ENCODE assay signal across 8 cellular contexts in the genomic region with DNA sequence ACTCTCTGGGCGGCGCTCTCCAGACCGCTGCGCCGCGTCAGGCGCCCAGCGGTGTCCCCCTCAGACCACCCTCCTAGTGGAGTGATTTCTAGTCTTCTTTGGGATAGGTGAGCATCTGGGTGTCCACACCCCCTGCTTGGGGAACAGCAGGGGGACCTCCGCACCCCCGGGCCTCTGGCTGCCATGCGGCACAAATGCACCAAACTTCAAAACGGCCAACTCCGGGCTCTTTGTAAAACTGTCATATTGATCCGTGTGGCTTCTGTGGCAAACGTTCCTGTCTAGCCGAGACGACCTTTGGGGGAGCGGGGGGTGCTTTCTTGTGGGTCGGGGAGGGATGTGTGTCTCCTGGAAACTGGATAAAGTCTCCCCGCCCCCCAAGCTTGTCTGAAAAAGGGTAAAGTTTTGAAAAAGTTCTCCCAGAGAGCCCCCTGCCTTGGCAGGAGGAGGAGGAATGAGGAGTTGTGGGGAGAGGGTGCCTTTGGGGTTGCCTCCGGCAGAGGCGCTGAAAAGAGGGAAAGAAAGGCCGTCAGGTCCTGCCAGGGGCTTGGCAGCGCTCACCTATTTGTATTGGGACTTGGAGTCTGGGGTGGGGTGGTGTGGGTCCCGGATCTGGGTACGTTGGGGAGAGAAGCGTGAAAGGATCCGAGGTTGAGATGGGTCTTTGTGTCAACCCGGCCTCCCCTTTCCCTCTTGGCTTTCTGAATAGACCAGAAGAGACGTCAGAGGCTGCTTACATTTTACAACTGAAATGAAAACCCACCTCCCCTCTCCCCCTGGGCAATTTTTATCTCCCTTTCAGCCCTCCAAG. TPM values are rescaled to one million over a fixed set of nuclear protein-coding genes. Genes with fewer than 3 reads are reported as not detected.
DNase-seq lines count a peak whose midpoint lies in the region; ATAC-seq and TF ChIP-seq lines count a peak whose summit lies in the region.

No MANE protein-coding gene starts in this region.

- no peak for ATAC-seq in memory B cell (ENCODE audit: low read depth)
- ATAC-seq in HG03457 (IDR thresholded peaks at IDR 0.05; ENCODE audit: unreplicated experiment), result no peak
- no peak for ATAC-seq in GM19328 (IDR thresholded peaks at IDR 0.05; ENCODE audit: unreplicated experiment)

- H3K27me3 ChIP-seq in colonic mucosa, result no peaks in the 10 kb centered on the region

- H3K36me3 ChIP-seq in colonic mucosa, result peaks cover 7% of the 10 kb centered on the region

- H3K9ac ChIP-seq in colonic mucosa (ENCODE audit: low read depth in 2 of 2, low read length in 2 of 2), result peak overlapping the region; percentile 74 to 97

- H3K27ac ChIP-seq in colonic mucosa, result peak overlapping the region; percentile 99

- intact Hi-C loops in colonic mucosa (cut with DNase I), result no loop called here

- no peaks in the 10 kb centered on the region for H3K27me3 Mint-ChIP-seq in memory B cell

- peak; percentile 53 for DNase-seq in DMS79 (lab: John Stamatoyannopoulos, UW)
- DNase-seq in LHCN-M2 (ENCODE audit: low read depth), result peak; percentile 25
- peak; percentile 53 for DNase-seq in activated CD4-positive, CD25-positive, alpha-beta regulatory T cell treated with anti-CD3 and anti-CD28 coated beads, Interleukin-2, amount 50 U/mL, for 72 hours
- peak; percentile 65 for DNase-seq in colonic mucosa
- peak; percentile 14 to 44 for DNase-seq in memory B cell (ENCODE audit: low spot score in 2 of 2)
- peak; percentile 64 to 77 (median 66) for DNase-seq in stimulated activated naive CD4-positive, alpha-beta T cell (lab: John Stamatoyannopoulos, UW)

- no peak overlapping the region for H3K4me3 Mint-ChIP-seq in memory B cell

- peaks cover 2% of the 10 kb centered on the region for H3K36me3 Mint-ChIP-seq in memory B cell

- no peaks in the 10 kb centered on the region for H3K9me3 Mint-ChIP-seq in memory B cell

- peaks cover 9% of the 10 kb centered on the region for H3K4me1 Mint-ChIP-seq in memory B cell

- TF ChIP-seq CTCF in colonic mucosa (IDR thresholded peaks at IDR 0.05), result no peak

- peak overlapping the region; percentile 86 for H3K4me3 ChIP-seq in colonic mucosa

- no peak overlapping the region for H3K27ac Mint-ChIP-seq in memory B cell

- no peaks in the 10 kb centered on the region for H3K9me3 ChIP-seq in colonic mucosa

- peaks cover 23% of the 10 kb centered on the region for H3K4me1 ChIP-seq in colonic mucosa

RNA-seq across cellular contexts. Expression of a gene that starts 2.2 kb away (rescaled TPM):
- total RNA-seq in LHCN-M2 (2014; rRNA removed), result 83.2 and 98.2 TPM in 2 replicates
- 85.2 TPM for polyA plus RNA-seq in LHCN-M2 (2012)
- total RNA-seq in colonic mucosa, result 100 to 1,000 TPM in 1 of 2 donors, 10 to 100 TPM in 1; 56.3 to 108 TPM

RNA-seq across cellular contexts. Expression of a gene that starts 28.6 kb away (rescaled TPM):
- total RNA-seq in LHCN-M2 (2014; rRNA removed) (5.6 and 7.8 TPM in 2 replicates), colonic mucosa (10 to 100 TPM in 1 of 2 donors, 1 to 10 TPM in 1; 9.4 to 18.2 TPM)
- 4.1 TPM for polyA plus RNA-seq in LHCN-M2 (2012)

RNA-seq across cellular contexts. Expression of a gene that starts 29.1 kb away (rescaled TPM):
- total RNA-seq in LHCN-M2 (2014; rRNA removed) (80.8 and 89.6 TPM in 2 replicates), colonic mucosa (100 to 1,000 TPM in 1 of 2 donors, 10 to 100 TPM in 1; 59.5 to 133 TPM)
- polyA plus RNA-seq in LHCN-M2 (2012), result 230 TPM

RNA-seq across cellular contexts. Expression of a gene that starts 29.7 kb away (rescaled TPM):
- total RNA-seq in LHCN-M2 (2014; rRNA removed) (6.9 and 14.2 TPM in 2 replicates), colonic mucosa (1 to 10 TPM; 2.8 to 3.0 TPM)
- polyA plus RNA-seq in LHCN-M2 (2012), result 2.8 TPM

RNA-seq across cellular contexts. Expression of a gene that starts 31.6 kb away (rescaled TPM):
- 1.1 TPM in 1 of 2 replicates, not detected in the other for total RNA-seq in LHCN-M2 (2014; rRNA removed)
- polyA plus RNA-seq in LHCN-M2 (2012), result 0.24 TPM
- total RNA-seq in colonic mucosa, result 1 to 10 TPM; 2.5 to 2.7 TPM
